In the genomic region with DNA sequence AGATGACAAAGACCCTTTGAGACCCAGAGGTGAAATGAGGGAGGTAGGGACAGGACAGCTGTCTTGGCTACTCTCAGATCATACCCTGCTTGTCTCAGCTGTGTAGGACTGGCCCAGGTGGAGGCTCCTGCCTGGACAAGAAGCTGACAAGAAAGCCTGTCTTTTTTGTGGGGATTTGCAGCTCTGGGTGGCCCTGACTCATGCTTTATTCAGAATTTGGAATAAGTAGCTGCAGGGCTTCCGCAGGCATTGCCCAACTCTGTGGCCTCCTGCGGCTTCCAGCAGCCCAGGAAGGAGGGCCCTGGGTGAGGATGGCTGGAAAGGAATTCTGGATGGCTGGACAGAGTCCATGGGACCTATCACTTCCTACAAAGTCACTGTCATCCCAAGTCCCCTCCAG, we compare ENCODE assay signal across 10 cellular contexts. TPM values are rescaled to one million over a fixed set of nuclear protein-coding genes. Genes with fewer than 3 reads are reported as not detected.
DNase-seq lines count a peak whose midpoint lies in the region; ATAC-seq, FAIRE-seq and TF ChIP-seq lines count a peak whose summit lies in the region.
"Had no signal": no experiment of that assay in that cellular context is flagged by ENCODE, and none has a peak within 500 bp of the region (broad histone marks: within the 10 kb centered on the region; RNA-seq: fewer than 3 reads in every experiment).

No MANE protein-coding gene starts in this region.

- TF ChIP-seq POLR2A in H54 (IDR thresholded peaks at IDR 0.05; ENCODE audit: low read depth, low read length), result no peak

- ATAC-seq in esophagus mucosa (peak; percentile 78), HG03442 (IDR thresholded peaks at IDR 0.05; ENCODE audit: unreplicated experiment) (no peak)

- H3K9me3 ChIP-seq in effector memory CD4-positive, alpha-beta T cell (ENCODE audit: control insufficient read depth, low read length), result no peaks in the 10 kb centered on the region
- H3K9me3 ChIP-seq: left ventricle myocardium inferior had no signal

- peak; percentile 82 for FAIRE-seq in H54 (lab: Jason Lieb, UNC)

- no peaks in the 10 kb centered on the region for H3K4me1 ChIP-seq in effector memory CD4-positive, alpha-beta T cell (ENCODE audit: control insufficient read depth, insufficient read depth, low read length, poor library complexity, severe bottlenecking)
- H3K4me1 ChIP-seq: left ventricle myocardium inferior had no signal

- H3K36me3 ChIP-seq in effector memory CD4-positive, alpha-beta T cell (ENCODE audit: control insufficient read depth, insufficient read depth, low read length), result no peaks in the 10 kb centered on the region
- H3K36me3 ChIP-seq: left ventricle myocardium inferior had no signal

- no peak overlapping the region for H3K4me3 ChIP-seq in effector memory CD4-positive, alpha-beta T cell (ENCODE audit: insufficient read depth, low read depth, low read length, poor library complexity, severe bottlenecking)
- H3K4me3 ChIP-seq: left ventricle myocardium inferior had no signal

- peaks cover 6% of the 10 kb centered on the region for H3K27me3 ChIP-seq in effector memory CD4-positive, alpha-beta T cell (replicated peaks; ENCODE audit: control insufficient read depth, insufficient read depth, low read length, poor library complexity, severe bottlenecking)

- in situ Hi-C loops in G401 (cut with HindIII; ENCODE audit: low sequenced_read_pairs), result no loop called here

- DNase-seq in H54 (ENCODE audit: insufficient read length, low spot score) (peak; percentile 61), RPMI7951 (ENCODE audit: low read depth) (peak; percentile 98), smooth muscle cell of the brain vasculature (ENCODE audit: low read depth, low spot score) (peak; percentile 10), G401 (ENCODE audit: low spot score) (no peak), HuH-7 (ENCODE audit: low spot score) (no peak)
- no peak for DNase-seq in effector memory CD4-positive, alpha-beta T cell
- DNase-seq: left ventricle myocardium inferior, retina had no signal

- no peak overlapping the region for H3K27ac ChIP-seq in effector memory CD4-positive, alpha-beta T cell (ENCODE audit: insufficient read depth, low read length, poor library complexity, severe bottlenecking)
- H3K27ac ChIP-seq: left ventricle myocardium inferior had no signal

RNA-seq across cellular contexts. Expression of gene PADI4, which starts 20.6 kb away (rescaled TPM):
- total RNA-seq in RPMI7951 (2014; rRNA removed; shearing (Covaris generic)), result 3.5 and 6.7 TPM in 2 replicates
- not detected for total RNA-seq in esophagus mucosa
- total RNA-seq in G401 (2014; rRNA removed; shearing (Covaris generic)), result not detected in 2 replicates

RNA-seq across cellular contexts. Expression of gene PADI3, which starts 38.5 kb away (rescaled TPM):
- 44.9 and 48.8 TPM in 2 replicates for total RNA-seq in RPMI7951 (2014; rRNA removed; shearing (Covaris generic))
- 3.3 TPM for total RNA-seq in esophagus mucosa
- total RNA-seq in G401 (2014; rRNA removed; shearing (Covaris generic)), result 0.31 and 0.41 TPM in 2 replicates
- total RNA-seq: left ventricle myocardium inferior had no signal

Comparison
In these comparisons a context has a peak if more than half of its experiments do, and no peak if none do; other contexts are left out.
1. DNase-seq: peak in H54 (single experiment), RPMI7951 (single experiment) and smooth muscle cell of the brain vasculature (single experiment); none in G401 (single experiment), effector memory CD4-positive, alpha-beta T cell (0 of 3) and HuH-7 (single experiment).
2. RNA of gene PADI3, which starts 38.5 kb away (total RNA-seq): 44.9 to 48.8 TPM in RPMI7951; 3.3 TPM in esophagus mucosa (single experiment) and 0.31 to 0.41 TPM in G401; every median in the first group is over 10 times any median in the second.